In genomic region chr4:16256343-16256742, GRCh38 we compare ENCODE assay signal across 29 cellular contexts.
"Had no signal": no experiment of that assay in that cellular context is flagged by ENCODE, and none has a peak within 500 bp of the region (broad histone marks: within the 10 kb centered on the region; RNA-seq: fewer than 3 reads in every experiment).

No MANE protein-coding gene starts in this region.

- H3K36me3 ChIP-seq: ascending aorta, cardiac muscle cell had no signal

- H3K4me3 ChIP-seq: ascending aorta, cardiac muscle cell had no signal

- DNase-seq: activated B cell treated with CpG ODN at 0.5 μM for 24 hours; activated CD4-positive, alpha-beta memory T cell treated with anti-CD3 and anti-CD28 coated beads, Interleukin-2, amount 10 ng/mL, durations not matched to agents 7 days and 5 days; activated CD4-positive, alpha-beta T cell treated with anti-CD3 and anti-CD28 coated beads for 4 hours; activated CD4-positive, alpha-beta T cell treated with anti-CD3 and anti-CD28 coated beads, Interleukin-2, amount 10 ng/mL, durations not matched to agents 7 days and 5 days; activated CD4-positive, alpha-beta T cell treated with anti-CD3 and anti-CD28 coated beads, Interleukin-2, amount 50 U/mL, for 48 hours; activated CD4-positive, CD25-positive, alpha-beta regulatory T cell treated with anti-CD3 and anti-CD28 coated beads, Interleukin-2, amount 50 U/mL, for 72 hours; activated CD8-positive, alpha-beta memory T cell treated with anti-CD3 and anti-CD28 coated beads for 24 hours; activated CD8-positive, alpha-beta memory T cell treated with anti-CD3 and anti-CD28 coated beads, Interleukin-2, amount 10 ng/mL, durations not matched to agents 7 days and 5 days; activated CD8-positive, alpha-beta memory T cell treated with anti-CD3 and anti-CD28 coated beads, Interleukin-2, amount 50 U/mL, for 48 hours; activated CD8-positive, alpha-beta T cell treated with anti-CD3 and anti-CD28 coated beads, Interleukin-2, amount 10 ng/mL, durations not matched to agents 7 days and 5 days; activated effector memory CD4-positive, alpha-beta T cell treated with Interleukin-2 at 50 U/mL for 16 hours; activated gamma-delta T cell; activated naive CD4-positive, alpha-beta T cell treated with anti-CD3 and anti-CD28 coated beads, Interleukin-2, amount 10 ng/mL, durations not matched to agents 7 days and 5 days; activated naive CD4-positive, alpha-beta T cell treated with Interleukin-2 at 50 U/mL for 16 hours; activated naive CD8-positive, alpha-beta T cell treated with anti-CD3 and anti-CD28 coated beads, Interleukin-2, amount 10 ng/mL, durations not matched to agents 7 days and 5 days; activated naive CD8-positive, alpha-beta T cell treated with anti-CD3 and anti-CD28 coated beads, Interleukin-2, amount 50 U/mL, for 24 hours; activated T-cell treated with anti-CD3 and anti-CD28 coated beads, Interleukin-2, amount 50 U/mL, for 24 hours; activated T-cell treated with anti-CD3 and anti-CD28 coated beads, Interleukin-2, amount 50 U/mL, for 48 hours; amygdala; anterior cingulate cortex; caudate nucleus; T-helper 1 cell; T-helper 2 cell; T-helper 9 cell had no signal

- H3K9me3 ChIP-seq: ascending aorta had no signal

- FAIRE-seq: bronchial epithelial cell, TTC549 had no signal

- H3K4me1 ChIP-seq: ascending aorta had no signal

- ATAC-seq: activated CD8-positive, alpha-beta memory T cell treated with anti-CD3 and anti-CD28 coated beads, Interleukin-2, amount 10 ng/mL, durations not matched to agents 7 days and 5 days; activated CD8-positive, alpha-beta T cell treated with anti-CD3 and anti-CD28 coated beads, Interleukin-2, amount 10 ng/mL, durations not matched to agents 7 days and 5 days; activated naive CD8-positive, alpha-beta T cell treated with anti-CD3 and anti-CD28 coated beads, Interleukin-2, amount 50 U/mL, for 24 hours had no signal

- H3K27ac ChIP-seq: ascending aorta, cardiac muscle cell, VCaP had no signal

- H3K27me3 ChIP-seq: ascending aorta, cardiac muscle cell had no signal
